In the genomic region with DNA sequence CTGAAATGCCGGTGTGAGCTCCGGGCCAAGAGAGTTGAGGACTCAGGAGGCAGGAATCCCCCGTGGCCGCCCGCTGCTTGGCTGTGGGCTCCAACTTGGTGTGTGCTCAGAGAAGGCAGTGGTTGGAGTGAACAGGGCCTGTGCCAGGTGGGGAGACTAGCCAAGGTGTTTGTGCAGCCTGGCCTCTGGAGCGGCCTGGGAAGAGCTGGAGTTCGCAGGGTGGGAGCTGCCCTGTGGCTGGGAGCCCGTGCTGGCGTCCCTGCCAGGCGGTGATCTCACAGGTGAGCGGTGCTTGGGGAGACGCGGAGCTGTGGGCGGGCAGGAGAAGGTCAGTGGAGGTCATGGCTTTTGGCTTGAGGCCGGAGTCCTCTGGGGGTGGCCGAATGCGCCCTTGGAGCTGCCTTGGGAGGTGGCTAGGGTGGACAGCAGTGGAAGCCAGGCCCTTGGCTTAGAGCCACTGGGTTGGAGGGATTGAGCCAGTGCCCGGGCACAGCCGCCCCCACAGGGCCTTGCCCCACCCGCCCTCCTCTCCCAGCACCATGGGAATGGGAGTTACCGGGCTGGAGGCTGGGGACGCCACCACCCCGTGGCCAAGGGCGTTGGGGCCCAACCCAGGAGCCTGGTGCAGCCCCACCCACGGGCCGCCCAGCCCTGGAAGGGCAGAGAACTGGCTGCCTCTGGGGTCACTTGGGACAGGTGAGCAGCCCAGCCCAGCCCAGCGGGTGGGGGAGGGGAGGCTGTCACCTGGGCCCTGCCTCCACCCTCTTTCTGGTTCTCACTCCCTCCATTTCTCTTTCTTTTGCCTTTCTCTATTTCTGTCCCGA, we compare ENCODE assay signal across 8 cellular contexts. TPM values are rescaled to one million over a fixed set of nuclear protein-coding genes. Genes with fewer than 3 reads are reported as not detected.
DNase-seq lines count a peak whose midpoint lies in the region; ATAC-seq and TF ChIP-seq lines count a peak whose summit lies in the region.

No MANE protein-coding gene starts in this region.

- intact Hi-C loops in PC-3 (cut with micrococcal nuclease) (no loop called here), tibial artery (cut with DNase I; ENCODE audit: low total_unique reads) (no loop called here)

- peak overlapping the region; percentile 60; the same call in 1 of the 2 replicates for H2AFZ ChIP-seq in PC-3 (ENCODE audit: low read length)

- H3K9ac ChIP-seq in PC-3 (ENCODE audit: low read length) = peak overlapping the region; percentile 94

- H3K27ac ChIP-seq in PC-3 (ENCODE audit: low read length) = peak overlapping the region; percentile 92
- peak overlapping the region; percentile 93 to 95 for H3K27ac ChIP-seq in tibial artery

- H3K4me3 Mint-ChIP-seq in memory B cell = peak overlapping the region; percentile 98

- POLR2A ChIA-PET in PC-3 (lab: Charles Lee; ENCODE audit: unreplicated experiment) = no interaction called here

- peaks cover 12% of the 10 kb centered on the region for H3K79me2 ChIP-seq in PC-3 (ENCODE audit: low read length)

- H3K27me3 Mint-ChIP-seq in memory B cell = no peaks in the 10 kb centered on the region

- CTCF ChIA-PET in PC-3 (lab: Charles Lee) = interaction anchor here (0.9 kb wide), 1 partner anchor 17 kb away, joined by 4 read pairs; no protein-coding TSS in a partner anchor

- H3F3A ChIP-seq in PC-3 (ENCODE audit: low read length, unreplicated experiment) = peaks cover 14% of the 10 kb centered on the region

- H3K27ac Mint-ChIP-seq in memory B cell = peak overlapping the region; percentile 99

- no TSS peak for BruUV-seq in PC-3 (replicated peaks; lab: Mats Ljungman, UMichigan)

- H3K27me3 ChIP-seq in PC-3 (ENCODE audit: low read length) (no peaks in the 10 kb centered on the region), tibial artery (no peaks in the 10 kb centered on the region)

- no peaks in the 10 kb centered on the region for H3K9me3 Mint-ChIP-seq in memory B cell

- peak; percentile 35 for DNase-seq in GM13977 (ENCODE audit: low spot score)
- DNase-seq in PC-3 = peak; percentile 48
- DNase-seq in choroid plexus epithelial cell (ENCODE audit: low read depth) = no peak
- DNase-seq in memory B cell (ENCODE audit: low spot score in 2 of 2) = no peak
- DNase-seq in tibial artery = peak; percentile 71 to 94
- DNase-seq in AG08395 (ENCODE audit: low spot score) = no peak
- no peak for DNase-seq in Kasumi-1 (lab: John Stamatoyannopoulos, UW)
- DNase-seq in stimulated activated CD4-positive, alpha-beta T cell treated with anti-CD3 and anti-CD28 coated beads, Interleukin-15, amount 100 ng/mL, for 24 hours = no peak

- H3K4me1 ChIP-seq in PC-3 (ENCODE audit: insufficient read depth, low read length) (peaks cover 53% of the 10 kb centered on the region), tibial artery (peaks cover 10 to 87% (median 78%) of the 10 kb centered on the region in 4 donors)

- ATAC-seq in PC-3 (peak; percentile 8), memory B cell (ENCODE audit: low read depth) (no peak)

- H3K9me3 ChIP-seq in PC-3 (ENCODE audit: low read length) (no peaks in the 10 kb centered on the region), tibial artery (no peaks in the 10 kb centered on the region)

- H3K4me1 Mint-ChIP-seq in memory B cell = peaks cover 43% of the 10 kb centered on the region

- peaks cover 8% of the 10 kb centered on the region for H3K36me3 Mint-ChIP-seq in memory B cell

- peak overlapping the region; percentile 86 for H3K4me3 ChIP-seq in PC-3 (ENCODE audit: low read length)
- peak overlapping the region; percentile 69 for H3K4me3 ChIP-seq in choroid plexus epithelial cell (ENCODE audit: low read depth, low read length)
- H3K4me3 ChIP-seq in tibial artery = peak overlapping the region; percentile 64 to 77

- TF ChIP-seq CTCF in GM13977 (IDR thresholded peaks at IDR 0.05; ENCODE audit: extremely low read depth, insufficient read depth, missing control alignments) (no peak), PC-3 (conservative IDR thresholded peaks at IDR 0.05; ENCODE audit: low read depth, low read length) (no peak), choroid plexus epithelial cell (conservative IDR thresholded peaks at IDR 0.05; ENCODE audit: low read depth, low read length) (no peak), tibial artery (IDR thresholded peaks at IDR 0.05) (no peak)

- in situ Hi-C loops in GM13977 (cut with MboI; ENCODE audit: low pct_unique_long_range_greater_than_20kb, low sequenced_read_pairs, unreplicated experiment) = no loop called here

- no peaks in the 10 kb centered on the region for H4K20me1 ChIP-seq in PC-3 (ENCODE audit: low read length)

- H3K4me2 ChIP-seq in PC-3 (ENCODE audit: low read length) = peak overlapping the region; percentile 99

- no peaks in the 10 kb centered on the region for H3K9me2 ChIP-seq in PC-3 (replicated peaks; ENCODE audit: low read length)

- H3K36me3 ChIP-seq in PC-3 (ENCODE audit: low read depth, low read length) (peaks cover 1% of the 10 kb centered on the region; the same call in 1 of the 2 replicates), tibial artery (peaks cover 4 to 14% (median 13%) of the 10 kb centered on the region in 3 donors)

RNA-seq across cellular contexts. Expression of a gene that starts 7.1 kb away (rescaled TPM):
- 136 and 197 TPM in 2 replicates for total RNA-seq in PC-3 (2014; rRNA removed)

RNA-seq across cellular contexts. Expression of a gene that starts 13.3 kb away (rescaled TPM):
- 110 and 133 TPM in 2 replicates for total RNA-seq in PC-3 (2014; rRNA removed)

RNA-seq across cellular contexts. Expression of a gene that starts 13.7 kb away (rescaled TPM):
- total RNA-seq in PC-3 (2014; rRNA removed) = 17.3 and 41.8 TPM in 2 replicates

RNA-seq across cellular contexts. Expression of a gene that starts 20.5 kb away (rescaled TPM):
- 102 and 187 TPM in 2 replicates for total RNA-seq in PC-3 (2014; rRNA removed)

RNA-seq across cellular contexts. Expression of a gene that starts 23.6 kb away (rescaled TPM):
- total RNA-seq in PC-3 (2014; rRNA removed) = not detected in 2 replicates

Comparison
In these comparisons a context has a peak if more than half of its experiments do, and no peak if none do; other contexts are left out.
1. DNase-seq: peak in GM13977 (single experiment), PC-3 (single experiment) and tibial artery (2 of 2); none in choroid plexus epithelial cell (single experiment), memory B cell (0 of 2), AG08395 (single experiment), Kasumi-1 (0 of 2) and stimulated activated CD4-positive, alpha-beta T cell treated with anti-CD3 and anti-CD28 coated beads, Interleukin-15, amount 100 ng/mL, for 24 hours (single experiment).
2. Peak in every context shown above with its lines, with median percentiles within 50 percentile points of each other: H3K4me3 ChIP-seq.